ENCODE assay signal across 8 cellular contexts in genomic region chr15:79896634-79897379, GRCh38. TPM values are rescaled to one million over a fixed set of nuclear protein-coding genes. Genes with fewer than 3 reads are reported as not detected.
DNase-seq lines count a peak whose midpoint lies in the region; ATAC-seq and TF ChIP-seq lines count a peak whose summit lies in the region.

TSS of gene MTHFS (minus strand) at chr15:79897014. CDS start at chr15:79896988, 26 bp downstream.

- H3K36me3 Mint-ChIP-seq in activated CD8-positive, alpha-beta memory T cell treated with anti-CD3 and anti-CD28 coated beads, Interleukin-2, amount 10 ng/mL, durations not matched to agents 7 days and 5 days = peaks cover 25% of the 10 kb centered on the region
- peaks cover 11% of the 10 kb centered on the region for H3K36me3 Mint-ChIP-seq in mesothelial cell of epicardium

- H3K4me1 Mint-ChIP-seq in activated CD8-positive, alpha-beta memory T cell treated with anti-CD3 and anti-CD28 coated beads, Interleukin-2, amount 10 ng/mL, durations not matched to agents 7 days and 5 days = peaks cover 43% of the 10 kb centered on the region
- H3K4me1 Mint-ChIP-seq in mesothelial cell of epicardium = peaks cover 17% of the 10 kb centered on the region

- in situ Hi-C loops in endometrial microvascular endothelial cells (cut with HindIII; ENCODE audit: inconsistent ontology term, low pct_unique_long_range_greater_than_20kb, low sequenced_read_pairs) = no loop called here

- ATAC-seq in GM19452 (IDR thresholded peaks at IDR 0.05; ENCODE audit: unreplicated experiment) = peak; percentile 76
- ATAC-seq in activated CD8-positive, alpha-beta memory T cell treated with anti-CD3 and anti-CD28 coated beads, Interleukin-2, amount 10 ng/mL, durations not matched to agents 7 days and 5 days = peak; percentile 81

- DNase-seq in COLO668 (lab: John Stamatoyannopoulos, UW; ENCODE audit: unreplicated experiment) = peak; percentile 92
- peak; percentile 79 for DNase-seq in HK-2 (ENCODE audit: unreplicated experiment)
- DNase-seq in NOMO-1 treated with DMSO at 0.1 percent for 48 hours (lab: John Stamatoyannopoulos, UW; ENCODE audit: unreplicated experiment) = peak; percentile 77
- peak; percentile 80 for DNase-seq in activated CD8-positive, alpha-beta memory T cell treated with anti-CD3 and anti-CD28 coated beads, Interleukin-2, amount 10 ng/mL, durations not matched to agents 7 days and 5 days
- DNase-seq in mesothelial cell of epicardium (ENCODE audit: low spot score in 2 of 2, unreplicated experiment in 2 of 2) = peak; percentile 67 to 71
- DNase-seq in stimulated activated CD8-positive, alpha-beta memory T cell treated with anti-CD3 and anti-CD28 coated beads, Interleukin-15, amount 100 ng/mL, for 48 hours (ENCODE audit: low read depth in 2 of 2) = peak; percentile 53 to 58

- H3K9me3 Mint-ChIP-seq in activated CD8-positive, alpha-beta memory T cell treated with anti-CD3 and anti-CD28 coated beads, Interleukin-2, amount 10 ng/mL, durations not matched to agents 7 days and 5 days (ENCODE audit: low read depth) = no peaks in the 10 kb centered on the region
- H3K9me3 Mint-ChIP-seq in mesothelial cell of epicardium = no peaks in the 10 kb centered on the region

- H3K4me3 Mint-ChIP-seq in activated CD8-positive, alpha-beta memory T cell treated with anti-CD3 and anti-CD28 coated beads, Interleukin-2, amount 10 ng/mL, durations not matched to agents 7 days and 5 days = peak within 1 kb of the TSS; percentile 90
- peak within 1 kb of the TSS; percentile 92 for H3K4me3 Mint-ChIP-seq in mesothelial cell of epicardium

- TF ChIP-seq CTCF in mesothelial cell of epicardium (IDR thresholded peaks at IDR 0.05; ENCODE audit: unreplicated experiment) = no peak

- H3K27me3 Mint-ChIP-seq in activated CD8-positive, alpha-beta memory T cell treated with anti-CD3 and anti-CD28 coated beads, Interleukin-2, amount 10 ng/mL, durations not matched to agents 7 days and 5 days = no peaks in the 10 kb centered on the region
- no peaks in the 10 kb centered on the region for H3K27me3 Mint-ChIP-seq in mesothelial cell of epicardium (ENCODE audit: low read depth)

- CTCF ChIA-PET in activated CD8-positive, alpha-beta memory T cell treated with anti-CD3 and anti-CD28 coated beads, Interleukin-2, amount 10 ng/mL, durations not matched to agents 7 days and 5 days (lab: Charles Lee) = interaction anchor here (1.0 to 3.1 kb wide), 10 partner anchors 9 to 96 kb away, joined by 3 to 20 read pairs (median 6); no protein-coding TSS in a partner anchor

- peak within 1 kb of the TSS; percentile 98 for H3K27ac Mint-ChIP-seq in activated CD8-positive, alpha-beta memory T cell treated with anti-CD3 and anti-CD28 coated beads, Interleukin-2, amount 10 ng/mL, durations not matched to agents 7 days and 5 days
- H3K27ac Mint-ChIP-seq in mesothelial cell of epicardium = peak within 1 kb of the TSS; percentile 99

RNA-seq across cellular contexts. Expression of gene MTHFS, which starts in this region (rescaled TPM):
- total RNA-seq in activated CD8-positive, alpha-beta memory T cell treated with anti-CD3 and anti-CD28 coated beads, Interleukin-2, amount 10 ng/mL, durations not matched to agents 7 days and 5 days = 10 to 100 TPM; 17.0 to 22.1 TPM
- total RNA-seq in endometrial microvascular endothelial cells (ENCODE audit: inconsistent ontology term) = 24.8 TPM
- 12.5 to 14.8 TPM (median 13.7 TPM) in 3 replicates for total RNA-seq in mesothelial cell of epicardium

Comparison
In these comparisons a context has a peak if more than half of its experiments do, and no peak if none do; other contexts are left out.
1. Peak in every context shown above with its lines: DNase-seq and ATAC-seq.